ENCODE assay signal across 28 cellular contexts in the genomic region with DNA sequence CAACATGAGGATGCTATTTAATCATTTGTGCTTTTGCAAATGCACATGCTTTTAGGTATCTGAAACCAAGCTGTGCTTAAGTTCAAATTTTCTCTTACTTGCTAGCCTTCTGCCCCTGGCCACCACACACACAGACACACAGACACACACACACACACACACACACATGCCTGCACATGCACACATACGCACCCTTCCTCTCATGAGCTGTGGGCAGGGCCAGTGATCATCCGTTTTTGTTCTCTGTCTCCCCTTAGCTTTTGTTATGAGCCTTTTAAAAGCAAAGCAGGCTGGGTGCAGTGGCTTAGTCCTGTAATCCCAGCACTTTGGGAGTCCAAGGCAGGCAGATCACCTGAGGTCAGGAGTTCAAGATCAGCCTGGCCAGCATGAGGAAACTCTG. TPM values are rescaled to one million over a fixed set of nuclear protein-coding genes. Genes with fewer than 3 reads are reported as not detected.
DNase-seq lines count a peak whose midpoint lies in the region; ATAC-seq, FAIRE-seq and TF ChIP-seq lines count a peak whose summit lies in the region.
"Had no signal": no experiment of that assay in that cellular context is flagged by ENCODE, and none has a peak within 500 bp of the region (broad histone marks: within the 10 kb centered on the region; RNA-seq: fewer than 3 reads in every experiment).

No MANE protein-coding gene starts in this region.

- no peak overlapping the region for H3K27ac ChIP-seq in A549
- H3K27ac ChIP-seq in BLaER1 treated with 17β-estradiol and CSF1 and Interleukin-3, amounts not matched to agents 10 nM and 100 nM: peak overlapping the region in 2 of 11 experiments; percentile 27 to 30; a peak in 3 of 22 replicates
- no peak overlapping the region for H3K27ac ChIP-seq in aorta (ENCODE audit: low read depth in 1 of 2, low read length in 2 of 2)
- H3K27ac ChIP-seq: breast epithelium, epithelial cell of prostate, foreskin keratinocyte, ovary had no signal

- H3K4me2 ChIP-seq in A549: peak overlapping the region; percentile 65
- H3K4me2 ChIP-seq in BLaER1 treated with 17β-estradiol and CSF1 and Interleukin-3, amounts not matched to agents 10 nM and 100 nM: peak overlapping the region; percentile 59 to 91 (median 70); a peak in 19 of 22 replicates

- no peak for TF ChIP-seq CTCF in A549 (IDR thresholded peaks at IDR 0.05)

- no peaks in the 10 kb centered on the region for H3K36me3 ChIP-seq in BLaER1 treated with 17β-estradiol and CSF1 and Interleukin-3, amounts not matched to agents 10 nM and 100 nM
- no peaks in the 10 kb centered on the region for H3K36me3 ChIP-seq in aorta (ENCODE audit: control insufficient read depth in 1 of 2, insufficient read depth in 2 of 2, low read length in 1 of 2)
- H3K36me3 ChIP-seq: BE2C, breast epithelium, lower lobe of right lung, ovary had no signal

- ATAC-seq in A549 (no peak; a peak in 1 of 6 replicates), aorta (ENCODE audit: low FRiP score) (no peak)
- ATAC-seq in effector memory CD8-positive, alpha-beta T cell (replicated peaks): no peak
- ATAC-seq: activated CD8-positive, alpha-beta T cell treated with anti-CD3 and anti-CD28 coated beads for 36 hours; foreskin keratinocyte; stimulated activated naive CD8-positive, alpha-beta T cell treated with anti-CD3 and anti-CD28 coated beads, Interleukin-15, amount 100 ng/mL, for 72 hours had no signal

- H4K20me1 ChIP-seq in BLaER1 treated with 17β-estradiol and CSF1 and Interleukin-3, amounts not matched to agents 10 nM and 100 nM: no peaks in the 10 kb centered on the region

- CTCF ChIA-PET in A549 (lab: Yijun Ruan, JAX): interaction anchor here (1.1 to 4.1 kb wide), 9 partner anchors 10 to 113 kb away, joined by 3 to 26 read pairs (median 4); a partner anchor contains a TSS

- H3K9me3 ChIP-seq in A549 (no peaks in the 10 kb centered on the region), aorta (ENCODE audit: control insufficient read depth, low read length) (no peaks in the 10 kb centered on the region)
- H3K9me3 ChIP-seq in BLaER1 treated with 17β-estradiol and CSF1 and Interleukin-3, amounts not matched to agents 10 nM and 100 nM (replicated peaks in 1 of 11): no peaks in the 10 kb centered on the region
- H3K9me3 ChIP-seq: BE2C, breast epithelium, lower lobe of right lung, ovary had no signal

- no peak for TF ChIP-seq EP300 in A549 (IDR thresholded peaks at IDR 0.05)

- H3K27me3 ChIP-seq in BLaER1 treated with 17β-estradiol and CSF1 and Interleukin-3, amounts not matched to agents 10 nM and 100 nM: no peaks in the 10 kb centered on the region
- H3K27me3 ChIP-seq in aorta (ENCODE audit: control insufficient read depth in 1 of 2, insufficient read depth in 2 of 2, low read length in 1 of 2): no peaks in the 10 kb centered on the region
- H3K27me3 ChIP-seq: ovary had no signal

- no peaks in the 10 kb centered on the region for H3K9me3 Mint-ChIP-seq in effector memory CD8-positive, alpha-beta T cell
- H3K9me3 Mint-ChIP-seq: activated CD8-positive, alpha-beta T cell treated with anti-CD3 and anti-CD28 coated beads for 36 hours; stimulated activated naive CD8-positive, alpha-beta T cell treated with anti-CD3 and anti-CD28 coated beads, Interleukin-15, amount 100 ng/mL, for 72 hours had no signal

- H3K4me1 ChIP-seq in A549 (peaks cover 16% of the 10 kb centered on the region), aorta (ENCODE audit: control insufficient read depth in 1 of 2, insufficient read depth in 2 of 2, low read length in 2 of 2) (no peaks in the 10 kb centered on the region)
- peaks cover 14 to 76% (median 37%) of the 10 kb centered on the region in 10 experiments for H3K4me1 ChIP-seq in BLaER1 treated with 17β-estradiol and CSF1 and Interleukin-3, amounts not matched to agents 10 nM and 100 nM
- H3K4me1 ChIP-seq: BE2C, breast epithelium, foreskin keratinocyte had no signal

- TF ChIP-seq POLR2A in A549 (IDR thresholded peaks at IDR 0.05; ENCODE audit: low read length): no peak

- 36% methylated on average over 2 of the region's 2 CpGs for WGBS in A549 (ENCODE audit: missing lambda C conversion rate)
- WGBS in aorta, 2 donors: 30 to 40% methylated on average over 2 of the region's 2 CpGs

- DNase-seq in A549 (ENCODE audit: low read depth in 1 of 2, low spot score in 1 of 2): peak in 1 of 2 experiments; percentile 27
- DNase-seq in NCI-H510A treated with DMSO at 0.1 percent for 48 hours (lab: John Stamatoyannopoulos, UW): peak; percentile 17
- DNase-seq in effector memory CD8-positive, alpha-beta T cell: no peak
- no peak for DNase-seq in NCI-H128 (lab: John Stamatoyannopoulos, UW; ENCODE audit: unreplicated experiment)
- DNase-seq in DMS153 (lab: John Stamatoyannopoulos, UW): no peak
- DNase-seq in mucosa of gallbladder (ENCODE audit: low spot score): no peak
- no peak for DNase-seq in aorta
- DNase-seq: activated CD8-positive, alpha-beta T cell treated with anti-CD3 and anti-CD28 coated beads for 36 hours; activated T-cell treated with anti-CD3 and anti-CD28 coated beads, Interleukin-2, amount 50 U/mL, for 48 hours; dorsolateral prefrontal cortex; hippocampal formation; IMR-90; islet precursor cell; lower lobe of right lung; NCI-H1436; ovary; stimulated activated CD4-positive, alpha-beta T cell treated with anti-CD3 and anti-CD28 coated beads, Interleukin-1b, Interleukin-23, amount 100 ng/mL, for 48 hours; stimulated activated naive CD8-positive, alpha-beta T cell treated with anti-CD3 and anti-CD28 coated beads, Interleukin-15, amount 100 ng/mL, for 72 hours; SW 1271; trophoblast cell had no signal

- peaks cover 16 to 17% of the 10 kb centered on the region in 2 donors for H3K4me1 Mint-ChIP-seq in effector memory CD8-positive, alpha-beta T cell (ENCODE audit: low read depth in 2 of 2)

- POLR2A ChIA-PET in A549 (lab: Yijun Ruan, JAX): no interaction called here

- peaks cover 26 to 62% of the 10 kb centered on the region in 2 donors for H3K27me3 Mint-ChIP-seq in effector memory CD8-positive, alpha-beta T cell

- peak overlapping the region in 1 of 2 donors; percentile 16 for H3K4me3 Mint-ChIP-seq in effector memory CD8-positive, alpha-beta T cell
- H3K4me3 Mint-ChIP-seq: activated CD8-positive, alpha-beta T cell treated with anti-CD3 and anti-CD28 coated beads for 36 hours; stimulated activated naive CD8-positive, alpha-beta T cell treated with anti-CD3 and anti-CD28 coated beads, Interleukin-15, amount 100 ng/mL, for 72 hours had no signal

- no peak for FAIRE-seq in A549 (lab: Jason Lieb, UNC)
- FAIRE-seq: GM12892 had no signal

- no peaks in the 10 kb centered on the region for H3K36me3 Mint-ChIP-seq in effector memory CD8-positive, alpha-beta T cell (ENCODE audit: insufficient read depth)

- H3K27ac Mint-ChIP-seq in effector memory CD8-positive, alpha-beta T cell: peak overlapping the region; percentile 76 to 77
- H3K27ac Mint-ChIP-seq: activated CD8-positive, alpha-beta T cell treated with anti-CD3 and anti-CD28 coated beads for 36 hours had no signal

- H3K9ac ChIP-seq in BLaER1 treated with 17β-estradiol and CSF1 and Interleukin-3, amounts not matched to agents 10 nM and 100 nM: peak overlapping the region in 3 of 11 experiments; percentile 0 to 54 (median 24); a peak in 3 of 22 replicates

- intact Hi-C loops in aorta (cut with DNase I): no loop called here

- H3K4me3 ChIP-seq in A549: 0 out of 3 replicates have a peak overlapping the region, but pooled peaks have one; percentile 5
- no peak overlapping the region for H3K4me3 ChIP-seq in BLaER1 treated with 17β-estradiol and CSF1 and Interleukin-3, amounts not matched to agents 10 nM and 100 nM
- no peak overlapping the region for H3K4me3 ChIP-seq in aorta (ENCODE audit: low read length in 2 of 2)
- H3K4me3 ChIP-seq: breast epithelium, dorsolateral prefrontal cortex, lower lobe of right lung, ovary had no signal

- no peak for TF ChIP-seq RAD21 in A549 (conservative IDR thresholded peaks at IDR 0.05 in 1 of 2, IDR thresholded peaks at IDR 0.05 in 1 of 2)

TF ChIP-seq in A549, 52 proteins besides CTCF, POLR2A, EP300 and RAD21 (continues in another document):
- TF ChIP-seq RFX5 (IDR thresholded peaks at IDR 0.05) (no peak), SREBF2 (IDR thresholded peaks at IDR 0.05) (no peak), CEBPB (IDR thresholded peaks at IDR 0.05) (no peak), GATA3 (IDR thresholded peaks at IDR 0.05; ENCODE audit: borderline replicate concordance) (no peak), BHLHE40 (IDR thresholded peaks at IDR 0.05; ENCODE audit: low read depth, low read length) (no peak)
- TF ChIP-seq, protein P1, sequence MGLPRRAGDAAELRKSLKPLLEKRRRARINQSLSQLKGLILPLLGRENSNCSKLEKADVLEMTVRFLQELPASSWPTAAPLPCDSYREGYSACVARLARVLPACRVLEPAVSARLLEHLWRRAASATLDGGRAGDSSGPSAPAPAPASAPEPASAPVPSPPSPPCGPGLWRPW (IDR thresholded peaks at IDR 0.05): no peak

RNA-seq across cellular contexts. Expression of a gene that starts 34.2 kb away (rescaled TPM):
- not detected in 2 replicates for polyA plus RNA-seq in A549 (2011; rRNA removed)
- polyA plus RNA-seq in A549 (2012; cell fraction: cytosol; rRNA removed): not detected in 2 replicates
- polyA plus RNA-seq in A549 (2012; cell fraction: nucleus; rRNA removed): not detected in 2 replicates
- not detected in 3 replicates for polyA plus RNA-seq in A549 (2017; fragmentation: RNase III; extraction: RNeasy Plus Mini Kit Qiagen cat#74134 plus additional on column Dnase treatment)
- polyA minus RNA-seq in A549 (2011; rRNA and poly(A)+ RNA removed): not detected in 2 replicates
- total RNA-seq in mucosa of gallbladder: 1.8 TPM
- 1 to 10 TPM; 1.6 to 2.2 TPM for total RNA-seq in aorta
- polyA plus RNA-seq in aorta: 1 to 10 TPM in 1 of 2 donors, under 1 TPM in 1; 0.61 to 1.5 TPM
- total RNA-seq: activated CD8-positive, alpha-beta T cell treated with anti-CD3 and anti-CD28 coated beads for 36 hours; foreskin keratinocyte; IMR-90; MCF 10A; myocyte had no signal
- polyA plus RNA-seq: foreskin keratinocyte, IMR-90 had no signal

RNA-seq across cellular contexts. Expression of a gene that starts 55.0 kb away (rescaled TPM):
- not detected in 2 replicates for polyA plus RNA-seq in A549 (2011; rRNA removed)
- polyA plus RNA-seq in A549 (2012; cell fraction: cytosol; rRNA removed): not detected in 2 replicates
- not detected in 2 replicates for polyA plus RNA-seq in A549 (2012; cell fraction: nucleus; rRNA removed)
- not detected in 3 replicates for polyA plus RNA-seq in A549 (2017; fragmentation: RNase III; extraction: RNeasy Plus Mini Kit Qiagen cat#74134 plus additional on column Dnase treatment)
- not detected in 2 replicates for polyA minus RNA-seq in A549 (2011; rRNA and poly(A)+ RNA removed)
- 0.35 TPM for total RNA-seq in mucosa of gallbladder
- total RNA-seq in aorta: 1 to 10 TPM; 2.8 to 4.3 TPM
- under 1 TPM in 1 of 2 donors, not detected in 1; 0.18 TPM for polyA plus RNA-seq in aorta
- total RNA-seq: activated CD8-positive, alpha-beta T cell treated with anti-CD3 and anti-CD28 coated beads for 36 hours; foreskin keratinocyte; IMR-90; MCF 10A; myocyte had no signal
- polyA plus RNA-seq: foreskin keratinocyte, IMR-90 had no signal

RNA-seq across cellular contexts. Expression of a gene that starts 58.5 kb away (rescaled TPM):
- polyA plus RNA-seq in A549 (2011; rRNA removed) (15.8 and 18.7 TPM in 2 replicates), A549 (2017; fragmentation: RNase III; extraction: RNeasy Plus Mini Kit Qiagen cat#74134 plus additional on column Dnase treatment) (1.1 to 2.8 TPM (median 2.4 TPM) in 3 replicates), aorta (1 to 10 TPM; 1.5 to 2.4 TPM)
- polyA plus RNA-seq in A549 (2012; cell fraction: cytosol; rRNA removed): 1.4 and 2.0 TPM in 2 replicates
- 2.5 and 2.9 TPM in 2 replicates for polyA plus RNA-seq in A549 (2012; cell fraction: nucleus; rRNA removed)
- polyA minus RNA-seq in A549 (2011; rRNA and poly(A)+ RNA removed): 11.6 and 11.7 TPM in 2 replicates
- total RNA-seq in mucosa of gallbladder (5.1 TPM), aorta (1 to 10 TPM; 1.4 to 3.4 TPM)
- total RNA-seq: foreskin keratinocyte, IMR-90, MCF 10A, myocyte had no signal
- polyA plus RNA-seq: foreskin keratinocyte had no signal
